Comparison of ENCODE assay signal across 1 cellular context in the genomic region with DNA sequence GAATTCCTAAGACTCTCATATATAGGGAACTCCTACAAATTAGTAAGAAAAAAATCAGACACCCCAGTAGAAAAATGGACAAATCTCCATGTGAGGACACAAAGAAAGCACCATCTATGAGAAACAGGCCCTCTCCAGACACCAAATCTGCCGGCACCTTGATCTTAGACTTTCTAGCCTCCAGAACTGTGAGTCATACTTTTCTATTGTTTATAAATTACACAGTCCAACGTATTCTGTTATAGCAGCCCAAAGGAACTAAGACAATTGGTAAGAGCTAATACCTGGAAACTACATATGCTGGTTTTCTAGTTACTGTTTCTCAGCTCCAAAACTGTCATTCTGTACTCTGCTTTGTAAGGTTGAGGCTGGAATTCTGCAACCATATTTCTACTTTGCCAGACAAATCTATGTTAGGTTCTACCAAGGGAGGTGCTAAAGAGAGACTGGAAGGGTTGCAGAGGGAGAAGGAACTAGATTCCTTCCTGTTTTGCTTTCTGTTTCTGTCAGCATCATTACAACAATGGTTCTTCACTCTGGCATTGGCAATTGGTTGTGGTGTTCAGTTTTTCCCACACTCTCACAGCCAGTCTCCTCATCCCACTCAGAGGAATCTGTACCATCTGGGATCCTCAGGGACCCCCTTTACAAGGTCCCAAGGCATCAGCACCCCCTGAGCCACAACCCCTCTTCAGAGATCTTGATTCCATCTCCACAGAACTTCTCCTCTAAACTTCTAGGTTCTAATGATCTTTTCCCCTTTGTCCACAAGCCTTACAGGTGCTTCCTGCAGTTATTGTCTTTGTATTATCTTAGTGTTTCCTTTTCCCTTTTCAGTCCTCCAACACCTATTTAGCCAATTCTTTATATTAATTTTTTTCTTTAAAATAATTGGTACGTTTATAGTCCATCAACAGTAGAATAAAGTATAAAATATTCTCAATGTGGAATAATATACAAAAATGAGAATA.
TF ChIP-seq lines count a peak whose summit lies in the region.

No MANE protein-coding gene starts in this region.

TF ChIP-seq in GM12878, 131 proteins besides CTCF, POLR2A, EP300 and RAD21 (continued from another document):
- TF ChIP-seq, protein P1, sequence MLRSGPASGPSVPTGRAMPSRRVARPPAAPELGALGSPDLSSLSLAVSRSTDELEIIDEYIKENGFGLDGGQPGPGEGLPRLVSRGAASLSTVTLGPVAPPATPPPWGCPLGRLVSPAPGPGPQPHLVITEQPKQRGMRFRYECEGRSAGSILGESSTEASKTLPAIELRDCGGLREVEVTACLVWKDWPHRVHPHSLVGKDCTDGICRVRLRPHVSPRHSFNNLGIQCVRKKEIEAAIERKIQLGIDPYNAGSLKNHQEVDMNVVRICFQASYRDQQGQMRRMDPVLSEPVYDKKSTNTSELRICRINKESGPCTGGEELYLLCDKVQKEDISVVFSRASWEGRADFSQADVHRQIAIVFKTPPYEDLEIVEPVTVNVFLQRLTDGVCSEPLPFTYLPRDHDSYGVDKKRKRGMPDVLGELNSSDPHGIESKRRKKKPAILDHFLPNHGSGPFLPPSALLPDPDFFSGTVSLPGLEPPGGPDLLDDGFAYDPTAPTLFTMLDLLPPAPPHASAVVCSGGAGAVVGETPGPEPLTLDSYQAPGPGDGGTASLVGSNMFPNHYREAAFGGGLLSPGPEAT (IDR thresholded peaks at IDR 0.05; ENCODE audit: low read depth), result no peak
- no peak for TF ChIP-seq ZZZ3 (IDR thresholded peaks at IDR 0.05; ENCODE audit: control insufficient read depth, insufficient read length, low read depth)
- TF ChIP-seq RFX5 (IDR thresholded peaks at IDR 0.05; ENCODE audit: low read depth, low read length), result no peak
- no peak for TF ChIP-seq CREB1 (IDR thresholded peaks at IDR 0.05; ENCODE audit: low read depth)
- TF ChIP-seq NRF1 (conservative IDR thresholded peaks at IDR 0.05; ENCODE audit: low read depth, low read length), result no peak
- TF ChIP-seq, protein P2, sequence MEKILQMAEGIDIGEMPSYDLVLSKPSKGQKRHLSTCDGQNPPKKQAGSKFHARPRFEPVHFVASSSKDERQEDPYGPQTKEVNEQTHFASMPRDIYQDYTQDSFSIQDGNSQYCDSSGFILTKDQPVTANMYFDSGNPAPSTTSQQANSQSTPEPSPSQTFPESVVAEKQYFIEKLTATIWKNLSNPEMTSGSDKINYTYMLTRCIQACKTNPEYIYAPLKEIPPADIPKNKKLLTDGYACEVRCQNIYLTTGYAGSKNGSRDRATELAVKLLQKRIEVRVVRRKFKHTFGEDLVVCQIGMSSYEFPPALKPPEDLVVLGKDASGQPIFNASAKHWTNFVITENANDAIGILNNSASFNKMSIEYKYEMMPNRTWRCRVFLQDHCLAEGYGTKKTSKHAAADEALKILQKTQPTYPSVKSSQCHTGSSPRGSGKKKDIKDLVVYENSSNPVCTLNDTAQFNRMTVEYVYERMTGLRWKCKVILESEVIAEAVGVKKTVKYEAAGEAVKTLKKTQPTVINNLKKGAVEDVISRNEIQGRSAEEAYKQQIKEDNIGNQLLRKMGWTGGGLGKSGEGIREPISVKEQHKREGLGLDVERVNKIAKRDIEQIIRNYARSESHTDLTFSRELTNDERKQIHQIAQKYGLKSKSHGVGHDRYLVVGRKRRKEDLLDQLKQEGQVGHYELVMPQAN (conservative IDR thresholded peaks at IDR 0.05), result no peak
- no peak for TF ChIP-seq WRNIP1 (IDR thresholded peaks at IDR 0.05; ENCODE audit: borderline replicate concordance, low read depth, low read length)
- TF ChIP-seq, protein P3, sequence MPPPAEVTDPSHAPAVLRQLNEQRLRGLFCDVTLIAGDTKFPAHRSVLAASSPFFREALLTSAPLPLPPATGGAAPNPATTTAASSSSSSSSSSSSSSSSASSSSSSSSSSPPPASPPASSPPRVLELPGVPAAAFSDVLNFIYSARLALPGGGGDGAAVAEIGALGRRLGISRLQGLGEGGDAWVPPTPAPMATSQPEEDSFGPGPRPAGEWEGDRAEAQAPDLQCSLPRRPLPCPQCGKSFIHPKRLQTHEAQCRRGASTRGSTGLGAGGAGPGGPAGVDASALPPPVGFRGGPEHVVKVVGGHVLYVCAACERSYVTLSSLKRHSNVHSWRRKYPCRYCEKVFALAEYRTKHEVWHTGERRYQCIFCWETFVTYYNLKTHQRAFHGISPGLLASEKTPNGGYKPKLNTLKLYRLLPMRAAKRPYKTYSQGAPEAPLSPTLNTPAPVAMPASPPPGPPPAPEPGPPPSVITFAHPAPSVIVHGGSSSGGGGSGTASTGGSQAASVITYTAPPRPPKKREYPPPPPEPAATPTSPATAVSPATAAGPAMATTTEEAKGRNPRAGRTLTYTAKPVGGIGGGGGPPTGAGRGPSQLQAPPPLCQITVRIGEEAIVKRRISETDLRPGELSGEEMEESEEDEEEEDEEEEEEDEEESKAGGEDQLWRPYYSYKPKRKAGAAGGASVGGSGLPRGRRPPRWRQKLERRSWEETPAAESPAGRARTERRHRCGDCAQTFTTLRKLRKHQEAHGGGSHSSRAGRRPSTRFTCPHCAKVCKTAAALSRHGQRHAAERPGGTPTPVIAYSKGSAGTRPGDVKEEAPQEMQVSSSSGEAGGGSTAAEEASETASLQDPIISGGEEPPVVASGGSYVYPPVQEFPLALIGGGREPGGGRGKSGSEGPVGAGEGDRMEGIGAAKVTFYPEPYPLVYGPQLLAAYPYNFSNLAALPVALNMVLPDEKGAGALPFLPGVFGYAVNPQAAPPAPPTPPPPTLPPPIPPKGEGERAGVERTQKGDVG (CRISPR knock-in tag; IDR thresholded peaks at IDR 0.05), result no peak
- TF ChIP-seq, protein P4, sequence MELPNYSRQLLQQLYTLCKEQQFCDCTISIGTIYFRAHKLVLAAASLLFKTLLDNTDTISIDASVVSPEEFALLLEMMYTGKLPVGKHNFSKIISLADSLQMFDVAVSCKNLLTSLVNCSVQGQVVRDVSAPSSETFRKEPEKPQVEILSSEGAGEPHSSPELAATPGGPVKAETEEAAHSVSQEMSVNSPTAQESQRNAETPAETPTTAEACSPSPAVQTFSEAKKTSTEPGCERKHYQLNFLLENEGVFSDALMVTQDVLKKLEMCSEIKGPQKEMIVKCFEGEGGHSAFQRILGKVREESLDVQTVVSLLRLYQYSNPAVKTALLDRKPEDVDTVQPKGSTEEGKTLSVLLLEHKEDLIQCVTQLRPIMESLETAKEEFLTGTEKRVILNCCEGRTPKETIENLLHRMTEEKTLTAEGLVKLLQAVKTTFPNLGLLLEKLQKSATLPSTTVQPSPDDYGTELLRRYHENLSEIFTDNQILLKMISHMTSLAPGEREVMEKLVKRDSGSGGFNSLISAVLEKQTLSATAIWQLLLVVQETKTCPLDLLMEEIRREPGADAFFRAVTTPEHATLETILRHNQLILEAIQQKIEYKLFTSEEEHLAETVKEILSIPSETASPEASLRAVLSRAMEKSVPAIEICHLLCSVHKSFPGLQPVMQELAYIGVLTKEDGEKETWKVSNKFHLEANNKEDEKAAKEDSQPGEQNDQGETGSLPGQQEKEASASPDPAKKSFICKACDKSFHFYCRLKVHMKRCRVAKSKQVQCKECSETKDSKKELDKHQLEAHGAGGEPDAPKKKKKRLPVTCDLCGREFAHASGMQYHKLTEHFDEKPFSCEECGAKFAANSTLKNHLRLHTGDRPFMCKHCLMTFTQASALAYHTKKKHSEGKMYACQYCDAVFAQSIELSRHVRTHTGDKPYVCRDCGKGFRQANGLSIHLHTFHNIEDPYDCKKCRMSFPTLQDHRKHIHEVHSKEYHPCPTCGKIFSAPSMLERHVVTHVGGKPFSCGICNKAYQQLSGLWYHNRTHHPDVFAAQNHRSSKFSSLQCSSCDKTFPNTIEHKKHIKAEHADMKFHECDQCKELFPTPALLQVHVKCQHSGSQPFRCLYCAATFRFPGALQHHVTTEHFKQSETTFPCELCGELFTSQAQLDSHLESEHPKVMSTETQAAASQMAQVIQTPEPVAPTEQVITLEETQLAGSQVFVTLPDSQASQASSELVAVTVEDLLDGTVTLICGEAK (IDR thresholded peaks at IDR 0.05; ENCODE audit: borderline replicate concordance), result no peak
- TF ChIP-seq JUNB (IDR thresholded peaks at IDR 0.05), result peak; percentile 57
- TF ChIP-seq NFXL1 (IDR thresholded peaks at IDR 0.05; ENCODE audit: borderline replicate concordance), result no peak
- no peak for TF ChIP-seq PML (IDR thresholded peaks at IDR 0.05; ENCODE audit: low read length)
- no peak for TF ChIP-seq CHD4 (IDR thresholded peaks at IDR 0.05)
- TF ChIP-seq NFYA (IDR thresholded peaks at IDR 0.05; ENCODE audit: borderline replicate concordance, low read depth, low read length), result no peak
- TF ChIP-seq HDAC6 (IDR thresholded peaks at IDR 0.05; ENCODE audit: unreplicated experiment), result no peak
- TF ChIP-seq EED (IDR thresholded peaks at IDR 0.05; ENCODE audit: low read depth), result no peak
- TF ChIP-seq, protein P5, sequence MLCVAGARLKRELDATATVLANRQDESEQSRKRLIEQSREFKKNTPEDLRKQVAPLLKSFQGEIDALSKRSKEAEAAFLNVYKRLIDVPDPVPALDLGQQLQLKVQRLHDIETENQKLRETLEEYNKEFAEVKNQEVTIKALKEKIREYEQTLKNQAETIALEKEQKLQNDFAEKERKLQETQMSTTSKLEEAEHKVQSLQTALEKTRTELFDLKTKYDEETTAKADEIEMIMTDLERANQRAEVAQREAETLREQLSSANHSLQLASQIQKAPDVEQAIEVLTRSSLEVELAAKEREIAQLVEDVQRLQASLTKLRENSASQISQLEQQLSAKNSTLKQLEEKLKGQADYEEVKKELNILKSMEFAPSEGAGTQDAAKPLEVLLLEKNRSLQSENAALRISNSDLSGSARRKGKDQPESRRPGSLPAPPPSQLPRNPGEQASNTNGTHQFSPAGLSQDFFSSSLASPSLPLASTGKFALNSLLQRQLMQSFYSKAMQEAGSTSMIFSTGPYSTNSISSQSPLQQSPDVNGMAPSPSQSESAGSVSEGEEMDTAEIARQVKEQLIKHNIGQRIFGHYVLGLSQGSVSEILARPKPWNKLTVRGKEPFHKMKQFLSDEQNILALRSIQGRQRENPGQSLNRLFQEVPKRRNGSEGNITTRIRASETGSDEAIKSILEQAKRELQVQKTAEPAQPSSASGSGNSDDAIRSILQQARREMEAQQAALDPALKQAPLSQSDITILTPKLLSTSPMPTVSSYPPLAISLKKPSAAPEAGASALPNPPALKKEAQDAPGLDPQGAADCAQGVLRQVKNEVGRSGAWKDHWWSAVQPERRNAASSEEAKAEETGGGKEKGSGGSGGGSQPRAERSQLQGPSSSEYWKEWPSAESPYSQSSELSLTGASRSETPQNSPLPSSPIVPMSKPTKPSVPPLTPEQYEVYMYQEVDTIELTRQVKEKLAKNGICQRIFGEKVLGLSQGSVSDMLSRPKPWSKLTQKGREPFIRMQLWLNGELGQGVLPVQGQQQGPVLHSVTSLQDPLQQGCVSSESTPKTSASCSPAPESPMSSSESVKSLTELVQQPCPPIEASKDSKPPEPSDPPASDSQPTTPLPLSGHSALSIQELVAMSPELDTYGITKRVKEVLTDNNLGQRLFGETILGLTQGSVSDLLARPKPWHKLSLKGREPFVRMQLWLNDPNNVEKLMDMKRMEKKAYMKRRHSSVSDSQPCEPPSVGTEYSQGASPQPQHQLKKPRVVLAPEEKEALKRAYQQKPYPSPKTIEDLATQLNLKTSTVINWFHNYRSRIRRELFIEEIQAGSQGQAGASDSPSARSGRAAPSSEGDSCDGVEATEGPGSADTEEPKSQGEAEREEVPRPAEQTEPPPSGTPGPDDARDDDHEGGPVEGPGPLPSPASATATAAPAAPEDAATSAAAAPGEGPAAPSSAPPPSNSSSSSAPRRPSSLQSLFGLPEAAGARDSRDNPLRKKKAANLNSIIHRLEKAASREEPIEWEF (IDR thresholded peaks at IDR 0.05; ENCODE audit: insufficient replicate concordance, low read depth, low read length), result no peak
- TF ChIP-seq RAD51 (IDR thresholded peaks at IDR 0.05), result no peak
- TF ChIP-seq PAX5 (IDR thresholded peaks at IDR 0.05; ENCODE audit: borderline replicate concordance, low read depth, low read length), result no peak
- TF ChIP-seq RUNX3 (IDR thresholded peaks at IDR 0.05; ENCODE audit: low read length), result peak; percentile 9; the same call in 1 of the 2 replicates
- TF ChIP-seq, protein P6, sequence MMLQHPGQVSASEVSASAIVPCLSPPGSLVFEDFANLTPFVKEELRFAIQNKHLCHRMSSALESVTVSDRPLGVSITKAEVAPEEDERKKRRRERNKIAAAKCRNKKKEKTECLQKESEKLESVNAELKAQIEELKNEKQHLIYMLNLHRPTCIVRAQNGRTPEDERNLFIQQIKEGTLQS (IDR thresholded peaks at IDR 0.05; ENCODE audit: borderline replicate concordance, extremely low read depth, low read depth, low read length), result no peak
- no peak for TF ChIP-seq BRCA1 (IDR thresholded peaks at IDR 0.05; ENCODE audit: low read depth, low read length)
- no peak for TF ChIP-seq TARDBP (IDR thresholded peaks at IDR 0.05; ENCODE audit: borderline replicate concordance)
- TF ChIP-seq, protein P7, sequence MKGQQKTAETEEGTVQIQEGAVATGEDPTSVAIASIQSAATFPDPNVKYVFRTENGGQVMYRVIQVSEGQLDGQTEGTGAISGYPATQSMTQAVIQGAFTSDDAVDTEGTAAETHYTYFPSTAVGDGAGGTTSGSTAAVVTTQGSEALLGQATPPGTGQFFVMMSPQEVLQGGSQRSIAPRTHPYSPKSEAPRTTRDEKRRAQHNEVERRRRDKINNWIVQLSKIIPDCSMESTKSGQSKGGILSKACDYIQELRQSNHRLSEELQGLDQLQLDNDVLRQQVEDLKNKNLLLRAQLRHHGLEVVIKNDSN (IDR thresholded peaks at IDR 0.05; ENCODE audit: borderline replicate concordance, extremely low read length, insufficient read depth, low read depth, low read length), result no peak
- 0 out of 2 replicates have a peak, but pooled peaks have one; percentile 18 for TF ChIP-seq IKZF1 (conservative IDR thresholded peaks at IDR 0.05)
- TF ChIP-seq IKZF2 (IDR thresholded peaks at IDR 0.05), result peak in 1 of 2 experiments; percentile 23; a peak in 2 of 4 replicates
- TF ChIP-seq KLF5 (IDR thresholded peaks at IDR 0.05; ENCODE audit: partially characterized antibody), result no peak
